In the genomic region with DNA sequence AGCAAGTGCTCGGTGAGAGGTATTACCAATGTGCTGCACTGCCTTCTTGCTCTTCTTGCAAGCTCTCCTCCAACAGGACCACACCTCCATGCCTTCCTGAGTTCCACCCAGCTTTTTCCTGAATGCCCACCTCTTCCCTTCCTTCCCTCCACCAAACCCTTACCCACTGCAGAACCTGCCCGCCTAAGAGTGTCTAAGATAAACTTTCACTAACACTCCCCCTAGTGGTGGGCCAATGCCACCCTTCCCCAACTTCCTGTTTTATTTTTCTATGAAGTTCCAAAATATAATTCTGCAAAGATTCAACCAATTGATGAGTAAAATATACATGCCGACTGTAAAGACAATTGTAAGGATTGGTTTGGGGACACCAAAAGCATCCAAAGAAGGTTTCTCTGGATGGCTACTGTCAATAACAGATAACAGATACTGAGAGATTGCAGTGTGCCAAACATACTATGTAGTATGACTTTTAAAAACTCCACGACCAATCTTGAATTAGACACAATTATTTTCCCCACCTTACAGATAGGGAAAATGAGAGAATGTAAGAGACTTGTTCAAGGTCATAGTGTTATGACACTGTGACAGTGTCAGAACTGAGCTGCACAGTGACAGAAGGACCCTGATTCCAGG, we compare ENCODE assay signal across 8 cellular contexts. TPM values are rescaled to one million over a fixed set of nuclear protein-coding genes. Genes with fewer than 3 reads are reported as not detected.
DNase-seq lines count a peak whose midpoint lies in the region; ATAC-seq and TF ChIP-seq lines count a peak whose summit lies in the region.

No MANE protein-coding gene starts in this region.

- intact Hi-C loops in activated B cell treated with CpG ODN at 0.5 μM for 24 hours (cut with micrococcal nuclease): loop anchor here (1.0 to 2.0 kb wide), 3 partner anchors 28 to 275 kb away; no protein-coding TSS in a partner anchor

- no peak overlapping the region for H3K27ac ChIP-seq in lung (ENCODE audit: low read depth in 1 of 2, low read length in 1 of 2)

- H3K9me3 ChIP-seq in lung (ENCODE audit: control insufficient read depth in 2 of 2, insufficient read depth in 1 of 2, low read length in 1 of 2): peaks cover 0 to 2% of the 10 kb centered on the region in 2 donors

- ATAC-seq in GM21390 (IDR thresholded peaks at IDR 0.05; ENCODE audit: unreplicated experiment) (peak; percentile 76), activated B cell treated with CpG ODN at 0.5 μM for 24 hours (ENCODE audit: low read depth) (peak; percentile 47), lung (ENCODE audit: insufficient read depth, low FRiP score) (no peak)

- POLR2A ChIA-PET in activated B cell treated with CpG ODN at 0.5 μM for 24 hours (lab: Charles Lee): no interaction called here

- H3K27me3 ChIP-seq in lung (ENCODE audit: control insufficient read depth, insufficient read depth): peaks cover 7% of the 10 kb centered on the region

- no peaks in the 10 kb centered on the region for H3K36me3 ChIP-seq in lung (ENCODE audit: control insufficient read depth in 2 of 2, insufficient read depth in 2 of 2, low read length in 2 of 2)

- CTCF ChIA-PET in activated B cell treated with CpG ODN at 0.5 μM for 24 hours (lab: Charles Lee): interaction anchor here (0.9 to 2.0 kb wide), 4 partner anchors 9 to 56 kb away, joined by 3 to 7 read pairs (median 4); no protein-coding TSS in a partner anchor

- H3K27ac Mint-ChIP-seq in activated B cell treated with CpG ODN at 0.5 μM for 24 hours: no peak overlapping the region

- peak; percentile 33 for DNase-seq in COLO668 (lab: John Stamatoyannopoulos, UW; ENCODE audit: unreplicated experiment)
- peak; percentile 26 for DNase-seq in NCI-H1092 treated with DMSO at 0.1 percent for 48 hours (lab: John Stamatoyannopoulos, UW)
- DNase-seq in activated B cell treated with CpG ODN at 0.5 μM for 24 hours: no peak
- peak; percentile 43 for DNase-seq in central memory CD4-positive, alpha-beta T cell
- DNase-seq in lung (ENCODE audit: low spot score): peak; percentile 64
- DNase-seq in stimulated activated CD8-positive, alpha-beta memory T cell treated with anti-CD3 and anti-CD28 coated beads, Interleukin-7, amount 100 ng/mL, for 1 hour (ENCODE audit: low read depth in 2 of 2): peak; percentile 12 to 31
- DNase-seq in cerebellar nuclear complex (lab: John Stamatoyannopoulos, UW): no peak

- no peaks in the 10 kb centered on the region for H3K9me3 Mint-ChIP-seq in activated B cell treated with CpG ODN at 0.5 μM for 24 hours

- H3K27me3 Mint-ChIP-seq in activated B cell treated with CpG ODN at 0.5 μM for 24 hours: peaks cover 5% of the 10 kb centered on the region

- H3K4me3 Mint-ChIP-seq in activated B cell treated with CpG ODN at 0.5 μM for 24 hours: no peak overlapping the region

- 54 to 61% methylated on average over 4 of the region's 4 CpGs for WGBS in lung, 2 donors

- no peaks in the 10 kb centered on the region for H3K36me3 Mint-ChIP-seq in activated B cell treated with CpG ODN at 0.5 μM for 24 hours (ENCODE audit: low read depth)

- no peak for TF ChIP-seq CTCF in activated B cell treated with CpG ODN at 0.5 μM for 24 hours (IDR thresholded peaks at IDR 0.05)
- TF ChIP-seq CTCF in lung (IDR thresholded peaks at IDR 0.05; ENCODE audit: control extremely low read depth, extremely low read depth): peak; percentile 69

- H3K4me1 ChIP-seq in lung (ENCODE audit: control insufficient read depth in 2 of 2, insufficient read depth in 2 of 2, low read length in 2 of 2): no peaks in the 10 kb centered on the region

- H3K4me1 Mint-ChIP-seq in activated B cell treated with CpG ODN at 0.5 μM for 24 hours: no peaks in the 10 kb centered on the region

- H3K4me3 ChIP-seq in lung: no peak overlapping the region

RNA-seq across cellular contexts. Expression of a gene that starts 38.6 kb away (rescaled TPM):
- total RNA-seq in activated B cell treated with CpG ODN at 0.5 μM for 24 hours (21.9 and 30.1 TPM in 2 replicates), lung (10 to 100 TPM; 35.8 to 38.0 TPM)
- 10 to 100 TPM; 13.4 to 16.6 TPM for polyA plus RNA-seq in lung

Comparison
In these comparisons a context has a peak if more than half of its experiments do, and no peak if none do; other contexts are left out.
1. DNase-seq: peak in COLO668 (single experiment), NCI-H1092 treated with DMSO at 0.1 percent for 48 hours (single experiment), central memory CD4-positive, alpha-beta T cell (single experiment), lung (single experiment) and stimulated activated CD8-positive, alpha-beta memory T cell treated with anti-CD3 and anti-CD28 coated beads, Interleukin-7, amount 100 ng/mL, for 1 hour (2 of 2); none in activated B cell treated with CpG ODN at 0.5 μM for 24 hours (single experiment) and cerebellar nuclear complex (0 of 2).